8 cellular contexts compared by ENCODE assay signal in the genomic region with DNA sequence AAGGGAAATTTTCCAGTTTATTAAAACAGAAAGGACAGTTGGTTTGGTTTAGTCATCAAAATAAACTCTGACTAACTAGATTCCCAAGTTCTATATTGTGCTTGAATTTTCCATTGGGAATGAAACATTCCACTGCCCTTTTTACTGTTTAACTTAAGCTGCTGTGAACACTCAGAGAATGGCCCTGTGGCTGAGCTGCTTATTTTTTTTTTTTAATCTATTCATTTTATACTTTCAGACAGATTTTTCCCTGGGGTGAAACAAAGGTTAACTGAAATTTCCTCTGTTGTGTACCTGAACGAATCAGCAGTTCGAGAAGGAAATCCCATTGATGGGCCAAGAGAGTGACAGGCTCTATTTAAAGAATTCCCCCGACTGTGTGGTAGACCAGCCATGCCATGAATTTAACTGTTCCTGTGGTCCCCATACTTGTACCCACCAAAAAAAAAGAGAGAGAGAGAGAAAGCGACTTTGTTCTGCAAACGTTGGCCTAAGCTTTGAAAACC.
DNase-seq lines count a peak whose midpoint lies in the region; ATAC-seq and TF ChIP-seq lines count a peak whose summit lies in the region.

No MANE protein-coding gene starts in this region.

- peak overlapping the region; percentile 84 for H3K27ac Mint-ChIP-seq in activated naive CD8-positive, alpha-beta T cell treated with anti-CD3 and anti-CD28 coated beads, Interleukin-2, amount 50 U/mL, for 24 hours
- peak overlapping the region; percentile 50 for H3K27ac Mint-ChIP-seq in neural progenitor cell
- no peak overlapping the region for H3K27ac Mint-ChIP-seq in effector memory CD8-positive, alpha-beta T cell
- H3K27ac Mint-ChIP-seq in T-cell = peak overlapping the region in 1 of 2 donors; percentile 70

- H3K27me3 Mint-ChIP-seq in activated naive CD8-positive, alpha-beta T cell treated with anti-CD3 and anti-CD28 coated beads, Interleukin-2, amount 50 U/mL, for 24 hours = no peaks in the 10 kb centered on the region
- H3K27me3 Mint-ChIP-seq in neural progenitor cell (ENCODE audit: insufficient read depth, low read depth) (peaks cover 2% of the 10 kb centered on the region), T-cell (no peaks in the 10 kb centered on the region)
- no peaks in the 10 kb centered on the region for H3K27me3 Mint-ChIP-seq in effector memory CD8-positive, alpha-beta T cell

- H3F3A ChIP-seq in neural progenitor cell (ENCODE audit: low read depth) = no peaks in the 10 kb centered on the region

- peak overlapping the region; percentile 5 for H3K4me3 Mint-ChIP-seq in activated naive CD8-positive, alpha-beta T cell treated with anti-CD3 and anti-CD28 coated beads, Interleukin-2, amount 50 U/mL, for 24 hours
- H3K4me3 Mint-ChIP-seq in neural progenitor cell (peak overlapping the region; percentile 49), T-cell (no peak overlapping the region)
- no peak overlapping the region for H3K4me3 Mint-ChIP-seq in effector memory CD8-positive, alpha-beta T cell

- H3K36me3 Mint-ChIP-seq in activated naive CD8-positive, alpha-beta T cell treated with anti-CD3 and anti-CD28 coated beads, Interleukin-2, amount 50 U/mL, for 24 hours (ENCODE audit: low read depth) = peaks cover 12% of the 10 kb centered on the region
- H3K36me3 Mint-ChIP-seq in neural progenitor cell (peaks cover 9% of the 10 kb centered on the region), T-cell (peaks cover 7% of the 10 kb centered on the region)
- no peaks in the 10 kb centered on the region for H3K36me3 Mint-ChIP-seq in effector memory CD8-positive, alpha-beta T cell (ENCODE audit: insufficient read depth)

- CTCF ChIA-PET in T-cell (lab: Charles Lee) = interaction anchor here in 1 of 2 donors (0.6 to 0.7 kb wide), 2 partner anchors 19 to 103 kb away, joined by 3 to 5 read pairs; no protein-coding TSS in a partner anchor

- H3K9ac ChIP-seq in neural progenitor cell = no peak overlapping the region

- peak overlapping the region; percentile 9 for H3K27ac ChIP-seq in neural progenitor cell

- peak; percentile 51 for ATAC-seq in HG02642 (IDR thresholded peaks at IDR 0.05; ENCODE audit: poor library complexity, unreplicated experiment)
- peak; percentile 49 for ATAC-seq in activated naive CD8-positive, alpha-beta T cell treated with anti-CD3 and anti-CD28 coated beads, Interleukin-2, amount 50 U/mL, for 24 hours
- ATAC-seq in GM18909 (IDR thresholded peaks at IDR 0.05; ENCODE audit: poor library complexity, unreplicated experiment) = no peak
- no peak for ATAC-seq in effector memory CD8-positive, alpha-beta T cell (replicated peaks)
- no peak for ATAC-seq in T-cell (replicated peaks in 1 of 4)

- no peak overlapping the region for H2AFZ ChIP-seq in neural progenitor cell (replicated peaks)

- H4K20me1 ChIP-seq in neural progenitor cell (ENCODE audit: low read depth) = no peaks in the 10 kb centered on the region

- H3K4me2 ChIP-seq in neural progenitor cell = peak overlapping the region; percentile 42

- TF ChIP-seq CTCF in neural progenitor cell (IDR thresholded peaks at IDR 0.05) = no peak

- H3K4me1 ChIP-seq in neural progenitor cell = peaks cover 17% of the 10 kb centered on the region

- H3K4me1 Mint-ChIP-seq in activated naive CD8-positive, alpha-beta T cell treated with anti-CD3 and anti-CD28 coated beads, Interleukin-2, amount 50 U/mL, for 24 hours = peaks cover 41% of the 10 kb centered on the region
- H3K4me1 Mint-ChIP-seq in neural progenitor cell (peaks cover 27% of the 10 kb centered on the region), T-cell (peaks cover 21 to 31% (median 29%) of the 10 kb centered on the region in 3 donors)
- H3K4me1 Mint-ChIP-seq in effector memory CD8-positive, alpha-beta T cell (ENCODE audit: low read depth in 2 of 2) = peaks cover 2 to 18% of the 10 kb centered on the region in 2 donors

- POLR2A ChIA-PET in T-cell (lab: Charles Lee) = no interaction called here

- peaks cover 4% of the 10 kb centered on the region for H3K9me3 Mint-ChIP-seq in activated naive CD8-positive, alpha-beta T cell treated with anti-CD3 and anti-CD28 coated beads, Interleukin-2, amount 50 U/mL, for 24 hours
- peaks cover 2% of the 10 kb centered on the region for H3K9me3 Mint-ChIP-seq in neural progenitor cell
- H3K9me3 Mint-ChIP-seq in effector memory CD8-positive, alpha-beta T cell = no peaks in the 10 kb centered on the region
- no peaks in the 10 kb centered on the region for H3K9me3 Mint-ChIP-seq in T-cell

- no peaks in the 10 kb centered on the region for H3K9me3 ChIP-seq in neural progenitor cell (ENCODE audit: low read depth)

- H3K27me3 ChIP-seq in neural progenitor cell = no peaks in the 10 kb centered on the region

- H3K4me3 ChIP-seq in GM08714 (ENCODE audit: low read length) (peak overlapping the region; percentile 51; the same call in 1 of the 2 replicates), neural progenitor cell (no peak overlapping the region)

- no peak for DNase-seq in activated naive CD8-positive, alpha-beta T cell treated with anti-CD3 and anti-CD28 coated beads, Interleukin-2, amount 50 U/mL, for 24 hours
- DNase-seq in neural progenitor cell (ENCODE audit: low spot score) (peak; percentile 34), T-cell (no peak)
- DNase-seq in effector memory CD8-positive, alpha-beta T cell = no peak
- no peak for DNase-seq in activated effector memory CD4-positive, alpha-beta T cell treated with Interleukin-2 at 50 U/mL for 16 hours

- no peaks in the 10 kb centered on the region for H3K79me2 ChIP-seq in neural progenitor cell (ENCODE audit: low read depth)

- H3K36me3 ChIP-seq in neural progenitor cell = no peaks in the 10 kb centered on the region

Comparison
In these comparisons a context has a peak if more than half of its experiments do, and no peak if none do; other contexts are left out.
1. ATAC-seq: peak in HG02642 (single experiment) and activated naive CD8-positive, alpha-beta T cell treated with anti-CD3 and anti-CD28 coated beads, Interleukin-2, amount 50 U/mL, for 24 hours (single experiment); none in GM18909 (single experiment), effector memory CD8-positive, alpha-beta T cell (single experiment) and T-cell (0 of 4).
2. H3K27ac Mint-ChIP-seq: peak in activated naive CD8-positive, alpha-beta T cell treated with anti-CD3 and anti-CD28 coated beads, Interleukin-2, amount 50 U/mL, for 24 hours (single experiment) and neural progenitor cell (single experiment); none in effector memory CD8-positive, alpha-beta T cell (0 of 2).
3. H3K4me3 Mint-ChIP-seq: peak in activated naive CD8-positive, alpha-beta T cell treated with anti-CD3 and anti-CD28 coated beads, Interleukin-2, amount 50 U/mL, for 24 hours (single experiment) and neural progenitor cell (single experiment); none in effector memory CD8-positive, alpha-beta T cell (0 of 2) and T-cell (0 of 3).